1 cellular context compared by ENCODE assay signal in genomic region chr1:218592688-218593087, GRCh38.
A peak's percentile ranks its signal among the peaks of the same experiment; 100 is the strongest.
TF ChIP-seq lines count a peak whose summit lies in the region.

No MANE protein-coding gene starts in this region.

TF ChIP-seq in SK-N-SH, 30 proteins besides CTCF, POLR2A, EP300 and RAD21 (continued from another document):
- TF ChIP-seq USF1 (IDR thresholded peaks at IDR 0.05; ENCODE audit: borderline replicate concordance, low read depth) = 0 out of 2 replicates have a peak, but pooled peaks have one; percentile 19
